In genomic region chr9:79796411-79796810, GRCh38 we compare ENCODE assay signal across 24 cellular contexts.
"Had no signal": no experiment of that assay in that cellular context is flagged by ENCODE, and none has a peak within 500 bp of the region (broad histone marks: within the 10 kb centered on the region; RNA-seq: fewer than 3 reads in every experiment).

No MANE protein-coding gene starts in this region.

- H3K9me3 Mint-ChIP-seq: IgD-negative memory B cell had no signal

- H3K27me3 Mint-ChIP-seq: IgD-negative memory B cell had no signal

- H3K9me3 ChIP-seq: MG63, SK-N-SH had no signal

- FAIRE-seq: HTR-8/SVneo, K562 had no signal

- H3K27ac ChIP-seq: HL-60, KMS-11 had no signal

- H3K36me3 Mint-ChIP-seq: IgD-negative memory B cell had no signal

- H3K27ac Mint-ChIP-seq: IgD-negative memory B cell had no signal

- H3K4me2 ChIP-seq: KMS-11, SK-N-SH had no signal

- H3K9ac ChIP-seq: KMS-11, SK-N-SH had no signal

- H3K27me3 ChIP-seq: MG63 had no signal

- H3K9me2 ChIP-seq: SK-N-SH had no signal

- H3K4me3 ChIP-seq: K562, MG63 had no signal

- H3K36me3 ChIP-seq: MG63 had no signal

- H3K4me3 Mint-ChIP-seq: IgD-negative memory B cell had no signal

- H3K4me1 Mint-ChIP-seq: IgD-negative memory B cell had no signal

- ATAC-seq: K562 had no signal

- DNase-seq: Kasumi-1, MG63, NCI-H1092, NCI-H1105 treated with DMSO at 0.1 percent for 48 hours, NCI-H1417 treated with DMSO at 0.1 percent for 48 hours, NCI-H146, NCI-H187, NCI-H2029, NCI-H2081 treated with DMSO at 0.1 percent for 48 hours, NCI-H2171, NCI-H226, NCI-H446, NCI-H510A, NCI-H524 treated with DMSO at 0.1 percent for 48 hours, NCI-H69, NCI-H774, Right ventricle myocardium superior, RPMI8226, SK-N-SH had no signal
